Comparison of ENCODE assay signal across 12 cellular contexts in the genomic region with DNA sequence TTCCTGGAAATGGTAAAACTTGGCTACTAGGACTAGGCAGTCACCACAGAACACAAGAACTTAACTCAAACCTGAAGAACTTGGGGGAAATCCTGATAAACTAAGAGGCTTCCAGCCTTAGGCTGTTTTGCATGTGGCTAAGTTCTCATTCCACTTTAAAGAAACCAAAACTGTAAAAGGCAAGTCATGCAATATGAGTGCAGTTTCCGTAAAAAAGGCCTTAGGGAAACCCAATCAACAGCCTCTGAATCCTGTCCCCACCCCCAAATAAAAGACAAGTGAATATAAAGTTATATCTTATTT.
DNase-seq lines count a peak whose midpoint lies in the region; ATAC-seq, FAIRE-seq and TF ChIP-seq lines count a peak whose summit lies in the region.
"Had no signal": no experiment of that assay in that cellular context is flagged by ENCODE, and none has a peak within 500 bp of the region (broad histone marks: within the 10 kb centered on the region; RNA-seq: fewer than 3 reads in every experiment).

No MANE protein-coding gene starts in this region.

- no peak for DNase-seq in GM12891 (ENCODE audit: insufficient read length, low spot score)
- peak; percentile 34 for DNase-seq in SK-N-MC (ENCODE audit: low read depth, low spot score)
- no peak for DNase-seq in iPS-NIHi7 (ENCODE audit: extremely low spot score)
- DNase-seq in GM23248 = no peak
- DNase-seq in Right ventricle myocardium superior = no peak
- DNase-seq: Caco-2, NCI-H187, upper lobe of left lung had no signal

- H3K27me3 ChIP-seq in GM23248 (replicated peaks; ENCODE audit: insufficient read depth) = no peaks in the 10 kb centered on the region
- H3K27me3 ChIP-seq: neural progenitor cell, upper lobe of left lung had no signal

- 72 to 84% methylated on average over 1 of the region's 1 CpG for WGBS in GM23248 (ENCODE audit: low coverage in 1 of 2, low lambda C conversion rate in 2 of 2, missing lambda C conversion rate in 2 of 2), 2 experiments

- in situ Hi-C loops in GM23248 (cut with MboI) = loop anchor here (10.0 kb wide), 2 partner anchors 208 to 238 kb away; no protein-coding TSS in a partner anchor

- H2AFZ ChIP-seq in GM23248 = no peak overlapping the region
- H2AFZ ChIP-seq: neural progenitor cell had no signal

- H3K4me2 ChIP-seq in GM23248 (ENCODE audit: unreplicated experiment) = no peak overlapping the region
- H3K4me2 ChIP-seq: neural progenitor cell had no signal

- H3K27ac ChIP-seq in SK-N-MC (no peak overlapping the region), GM23248 (no peak overlapping the region)
- H3K27ac ChIP-seq: neural progenitor cell, upper lobe of left lung had no signal

- no peaks in the 10 kb centered on the region for H3K79me2 ChIP-seq in GM23248 (ENCODE audit: insufficient read depth)

- no peaks in the 10 kb centered on the region for H3K36me3 ChIP-seq in SK-N-MC (ENCODE audit: insufficient read depth, low read length)
- no peaks in the 10 kb centered on the region for H3K36me3 ChIP-seq in GM23248 (ENCODE audit: low read depth)
- H3K36me3 ChIP-seq: neural progenitor cell, upper lobe of left lung had no signal

- no peak for TF ChIP-seq POLR2A in GM12891 (IDR thresholded peaks at IDR 0.05; ENCODE audit: low read depth, low read length)

- ATAC-seq in GM19395 (IDR thresholded peaks at IDR 0.05; ENCODE audit: unreplicated experiment) (peak; percentile 65), HG02973 (IDR thresholded peaks at IDR 0.05; ENCODE audit: unreplicated experiment) (peak; percentile 65), GM19397 (IDR thresholded peaks at IDR 0.05; ENCODE audit: unreplicated experiment) (no peak), Right ventricle myocardium superior (ENCODE audit: poor library complexity) (no peak)

- FAIRE-seq in GM12891 (lab: Jason Lieb, UNC) = peak; percentile 84

- no peak overlapping the region for H3K9ac ChIP-seq in SK-N-MC (ENCODE audit: insufficient read length)
- no peak overlapping the region for H3K9ac ChIP-seq in GM23248
- H3K9ac ChIP-seq: neural progenitor cell had no signal

- H3K9me3 ChIP-seq in SK-N-MC (ENCODE audit: low read depth, low read length) (no peaks in the 10 kb centered on the region), GM23248 (ENCODE audit: low read depth) (no peaks in the 10 kb centered on the region)
- H3K9me3 ChIP-seq: Caco-2, upper lobe of left lung had no signal

- no peaks in the 10 kb centered on the region for H3F3A ChIP-seq in GM23248 (ENCODE audit: insufficient read depth)

- H4K20me1 ChIP-seq in GM23248 (ENCODE audit: insufficient read depth) = no peaks in the 10 kb centered on the region

- no peaks in the 10 kb centered on the region for H3K9me2 ChIP-seq in GM23248 (ENCODE audit: insufficient read depth)

- H3K4me1 ChIP-seq in GM23248 (ENCODE audit: insufficient read depth) = no peaks in the 10 kb centered on the region; the same call in 1 of the 2 replicates
- H3K4me1 ChIP-seq: Caco-2, neural progenitor cell had no signal

- intact Hi-C loops in Right ventricle myocardium superior (cut with DNase I) = loop anchor here (5.0 to 10.0 kb wide), 2 partner anchors 211 to 238 kb away; no protein-coding TSS in a partner anchor

- H3K4me3 ChIP-seq in SK-N-MC (no peak overlapping the region), GM23248 (no peak overlapping the region)
- H3K4me3 ChIP-seq: neural progenitor cell, upper lobe of left lung had no signal

TF ChIP-seq in GM12891, 5 proteins besides CTCF, POLR2A, EP300 and RAD21:
- TF ChIP-seq POU2F2 (IDR thresholded peaks at IDR 0.05; ENCODE audit: low read depth, low read length) = peak; percentile 75; the same call in 1 of the 2 replicates
- no peak for TF ChIP-seq SPI1 (IDR thresholded peaks at IDR 0.05; ENCODE audit: low read depth, low read length)
TF ChIP-seq in GM12891: peak in this region for 1.

Comparison
In these comparisons a context has a peak if more than half of its experiments do, and no peak if none do; other contexts are left out.
1. ATAC-seq: peak in GM19395 (single experiment) and HG02973 (single experiment); none in GM19397 (single experiment) and Right ventricle myocardium superior (single experiment).